8 cellular contexts compared by ENCODE assay signal in the genomic region with DNA sequence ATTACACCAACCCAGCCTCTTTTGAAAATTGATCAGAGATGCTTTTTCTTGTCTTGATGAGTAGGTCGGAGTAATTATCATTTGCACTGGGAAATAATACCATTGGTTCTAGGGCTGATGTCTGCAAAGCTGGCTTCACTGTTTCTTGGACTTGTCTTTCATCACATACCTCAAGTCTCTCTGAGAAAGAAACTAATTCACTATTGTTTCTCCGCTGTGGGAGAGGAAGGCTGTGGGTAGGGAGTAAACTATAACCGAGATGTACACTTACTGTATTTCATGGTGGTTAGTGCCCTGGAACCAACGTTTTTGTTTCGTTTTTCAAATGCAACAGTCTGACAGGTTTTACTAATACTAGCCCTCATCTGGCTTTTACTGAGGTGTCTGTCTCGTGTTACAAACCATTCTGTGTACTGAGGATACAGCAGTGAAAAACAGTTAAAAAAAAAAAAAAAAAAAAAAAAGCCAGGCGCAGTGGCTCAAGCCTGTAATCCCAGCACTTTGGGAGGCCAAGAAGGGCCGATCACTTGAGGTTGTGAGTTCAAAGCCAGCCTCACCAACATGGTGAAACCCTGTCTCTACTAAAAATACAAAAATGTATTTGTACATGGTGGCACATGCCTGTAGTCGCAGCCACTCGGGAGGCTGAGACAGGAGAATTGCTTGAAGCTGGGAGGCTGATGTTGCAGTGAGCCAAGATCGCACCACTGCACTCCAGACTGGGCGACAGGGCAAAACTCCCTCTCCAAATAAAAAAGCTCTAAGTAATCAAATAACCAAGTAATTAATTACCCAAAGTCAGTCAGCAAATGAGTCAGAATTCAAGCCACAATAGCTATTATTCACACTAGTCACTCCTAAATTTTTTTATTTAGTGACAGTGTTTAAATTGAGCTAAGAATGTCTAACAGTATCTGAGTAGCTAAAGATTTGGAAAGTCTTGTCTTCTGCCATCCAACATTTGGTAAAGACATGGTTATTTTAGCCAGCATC. TPM values are rescaled to one million over a fixed set of nuclear protein-coding genes. Genes with fewer than 3 reads are reported as not detected.
A peak's percentile ranks its signal among the peaks of the same experiment; 100 is the strongest.
DNase-seq lines count a peak whose midpoint lies in the region; ATAC-seq and TF ChIP-seq lines count a peak whose summit lies in the region.

No MANE protein-coding gene starts in this region.

- no peak overlapping the region for H2BK5ac ChIP-seq in mesendoderm (ENCODE audit: low read length)

- H2AK5ac ChIP-seq in mesendoderm (ENCODE audit: low read length): no peak overlapping the region

- H2BK120ac ChIP-seq in mesendoderm (ENCODE audit: low read depth, low read length): no peak overlapping the region

- WGBS in mesendoderm (ENCODE audit: extremely low coverage, insufficient coverage, low lambda C conversion rate): no CpG with 5 or more reads among the region's 12 CpGs

- DNase-seq in amniotic epithelial cell (ENCODE audit: low read depth) (peak; percentile 43), mesendoderm (no peak), cerebellar nuclear complex (lab: John Stamatoyannopoulos, UW) (no peak), NCI-H128 (lab: John Stamatoyannopoulos, UW; ENCODE audit: unreplicated experiment) (no peak), ascending aorta (ENCODE audit: low spot score in 2 of 2) (no peak)

- no peak overlapping the region for H4K8ac ChIP-seq in mesendoderm (ENCODE audit: low read depth, low read length)

- no peaks in the 10 kb centered on the region for H3K27me3 ChIP-seq in KMS-11 (ENCODE audit: insufficient read depth, low read depth)
- H3K27me3 ChIP-seq in mesendoderm (ENCODE audit: insufficient read depth, low read length, poor library complexity): no peaks in the 10 kb centered on the region
- no peaks in the 10 kb centered on the region for H3K27me3 ChIP-seq in ascending aorta

- H3K18ac ChIP-seq in mesendoderm (ENCODE audit: low read length): no peak overlapping the region

- ATAC-seq in GM18508 (IDR thresholded peaks at IDR 0.05; ENCODE audit: insufficient read depth, unreplicated experiment) (peak; percentile 52), GM21717 (IDR thresholded peaks at IDR 0.05; ENCODE audit: unreplicated experiment) (peak; percentile 81)

- H3K4me1 ChIP-seq in KMS-11 (ENCODE audit: low read depth, poor library complexity, severe bottlenecking) (peaks cover 35% of the 10 kb centered on the region), mesendoderm (ENCODE audit: control insufficient read depth, low read depth, low read length) (no peaks in the 10 kb centered on the region), ascending aorta (peaks cover 0 to 2% of the 10 kb centered on the region in 2 donors)

- no peak overlapping the region for H3K56ac ChIP-seq in mesendoderm (ENCODE audit: low read length)

- intact Hi-C loops in ascending aorta (cut with DNase I): loop anchor here (2.0 to 5.0 kb wide), 2 partner anchors 23 to 312 kb away; partner anchors contain the start of gene TOMM20

- no peaks in the 10 kb centered on the region for H4K20me1 ChIP-seq in KMS-11 (ENCODE audit: insufficient read depth)

- H3K79me2 ChIP-seq in KMS-11 (ENCODE audit: insufficient read depth, low read depth): no peaks in the 10 kb centered on the region
- no peaks in the 10 kb centered on the region for H3K79me2 ChIP-seq in mesendoderm (ENCODE audit: control insufficient read depth, insufficient read depth, low read length)

- H3K4ac ChIP-seq in mesendoderm (ENCODE audit: low read depth, low read length): no peak overlapping the region

- H3K4me3 ChIP-seq in KMS-11 (IDR thresholded peaks at IDR 0.05; ENCODE audit: insufficient read depth, low read depth, low read length): no peak overlapping the region
- H3K4me3 ChIP-seq in mesendoderm (ENCODE audit: low read length): no peak overlapping the region
- no peak overlapping the region for H3K4me3 ChIP-seq in ascending aorta

- H3K4me2 ChIP-seq in KMS-11: peak overlapping the region; percentile 89
- no peak overlapping the region for H3K4me2 ChIP-seq in mesendoderm (ENCODE audit: low read length)

- TF ChIP-seq CTCF in KMS-11 (conservative IDR thresholded peaks at IDR 0.05; ENCODE audit: low read depth, low read length): no peak
- no peak for TF ChIP-seq CTCF in ascending aorta (IDR thresholded peaks at IDR 0.05)

- H2AFZ ChIP-seq in KMS-11 (ENCODE audit: low read depth): peak overlapping the region; percentile 55; the same call in 1 of the 2 replicates

- no peak overlapping the region for H2BK15ac ChIP-seq in mesendoderm (replicated peaks; ENCODE audit: low read depth)

- H3K9ac ChIP-seq in KMS-11: peak overlapping the region; percentile 82; the same call in 1 of the 2 replicates
- no peak overlapping the region for H3K9ac ChIP-seq in mesendoderm (ENCODE audit: low read length)

- H3K79me1 ChIP-seq in mesendoderm (ENCODE audit: low read length): peaks cover 2% of the 10 kb centered on the region

- no peak overlapping the region for H3K23ac ChIP-seq in mesendoderm (ENCODE audit: low read length)

- no peaks in the 10 kb centered on the region for H3K9me3 ChIP-seq in ascending aorta

- H4K5ac ChIP-seq in mesendoderm (ENCODE audit: low read length): no peak overlapping the region

- H3K36me3 ChIP-seq in KMS-11 (ENCODE audit: insufficient read depth) (peaks cover 8% of the 10 kb centered on the region; the same call in 1 of the 2 replicates), mesendoderm (ENCODE audit: control insufficient read depth, insufficient read depth, low read length) (peaks cover 11% of the 10 kb centered on the region), ascending aorta (peaks cover 15 to 18% of the 10 kb centered on the region in 2 donors)

- H3K27ac ChIP-seq in KMS-11: peak overlapping the region; percentile 82
- no peak overlapping the region for H3K27ac ChIP-seq in mesendoderm (ENCODE audit: low read depth, low read length)
- H3K27ac ChIP-seq in ascending aorta: no peak overlapping the region

RNA-seq across cellular contexts. Expression of gene TOMM20, which starts 23.3 kb away (rescaled TPM):
- polyA plus RNA-seq in mesendoderm (2013, experiment 1 of 2): 153 TPM
- 146 TPM for polyA plus RNA-seq in mesendoderm (2013, experiment 2 of 2)
- 25.3 TPM for total RNA-seq in ascending aorta

RNA-seq across cellular contexts. Expression of gene RBM34, which starts 55.7 kb away (rescaled TPM):
- polyA plus RNA-seq in mesendoderm (2013, experiment 1 of 2): 145 TPM
- polyA plus RNA-seq in mesendoderm (2013, experiment 2 of 2): 149 TPM
- 53.6 TPM for total RNA-seq in ascending aorta
